Comparison of ENCODE assay signal across 10 cellular contexts in the genomic region with DNA sequence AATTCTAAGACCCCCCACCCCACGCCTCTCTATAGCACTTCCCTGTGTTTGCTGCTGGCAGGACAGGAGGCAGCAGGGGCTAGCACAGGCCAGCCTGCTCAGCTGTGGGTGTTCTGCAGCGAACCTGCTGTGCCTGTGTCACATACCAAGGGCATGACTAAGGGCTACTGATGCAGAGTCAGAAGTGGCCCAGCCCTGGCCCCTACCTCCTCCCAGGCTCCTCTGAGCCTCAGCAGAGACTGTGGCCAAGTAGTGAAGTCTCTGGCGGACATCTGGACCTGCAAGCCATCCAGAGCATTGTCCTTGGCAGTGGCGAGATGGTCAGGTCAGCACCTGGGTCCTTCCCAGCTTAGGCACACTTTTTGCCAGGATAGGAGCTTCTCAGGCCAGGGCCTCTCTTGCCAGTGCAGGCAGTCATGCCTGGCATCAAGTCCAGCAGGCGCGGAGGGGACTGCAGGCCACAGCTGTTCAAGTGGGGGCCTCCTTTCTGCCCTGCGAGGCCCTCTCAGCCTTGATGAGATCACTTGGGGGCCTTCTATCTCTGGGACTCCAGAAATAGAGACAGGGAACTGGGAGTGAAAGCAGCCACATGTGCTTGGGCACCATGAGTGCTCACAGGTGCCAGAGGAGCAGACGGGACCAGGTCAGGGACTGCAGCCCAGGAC.
DNase-seq lines count a peak whose midpoint lies in the region; ATAC-seq and TF ChIP-seq lines count a peak whose summit lies in the region.
"Had no signal": no experiment of that assay in that cellular context is flagged by ENCODE, and none has a peak within 500 bp of the region (broad histone marks: within the 10 kb centered on the region; RNA-seq: fewer than 3 reads in every experiment).

No MANE protein-coding gene starts in this region.

- intact Hi-C loops in lower lobe of right lung (cut with DNase I): no loop called here

- ATAC-seq in lower lobe of right lung: peak; percentile 28 to 57
- no peak for ATAC-seq in GM19452 (IDR thresholded peaks at IDR 0.05; ENCODE audit: unreplicated experiment)

- DNase-seq in LHCN-M2 (ENCODE audit: low read depth) (peak; percentile 36), coronary artery (ENCODE audit: low spot score) (peak; percentile 41), lower lobe of right lung (peak; percentile 39), SJCRH30 (no peak), NCI-H748 (lab: John Stamatoyannopoulos, UW; ENCODE audit: unreplicated experiment) (no peak)
- no peak for DNase-seq in stimulated activated CD4-positive, alpha-beta T cell treated with anti-CD3 and anti-CD28 coated beads, Interleukin-4, amount 100 ng/mL, for 4 hours
- DNase-seq: NCI-H526 had no signal

- no peaks in the 10 kb centered on the region for H3K36me3 ChIP-seq in BLaER1 treated with 17β-estradiol and CSF1 and Interleukin-3, amounts not matched to agents 10 nM and 100 nM
- H3K36me3 ChIP-seq in lower lobe of right lung (no peaks in the 10 kb centered on the region), SJCRH30 (no peaks in the 10 kb centered on the region)

- TF ChIP-seq CTCF in coronary artery (IDR thresholded peaks at IDR 0.05): no peak
- no peak for TF ChIP-seq CTCF in lower lobe of right lung (IDR thresholded peaks at IDR 0.05)

- H3K4me2 ChIP-seq in BLaER1 treated with 17β-estradiol and CSF1 and Interleukin-3, amounts not matched to agents 10 nM and 100 nM: peak overlapping the region; percentile 55 to 94 (median 84)

- H3K9me3 ChIP-seq in BLaER1 treated with 17β-estradiol and CSF1 and Interleukin-3, amounts not matched to agents 10 nM and 100 nM (replicated peaks in 1 of 11): peaks cover 0 to 11% (median 6%) of the 10 kb centered on the region in 11 experiments; a peak in 8 of 22 replicates
- H3K9me3 ChIP-seq in lower lobe of right lung (no peaks in the 10 kb centered on the region), SJCRH30 (replicated peaks) (no peaks in the 10 kb centered on the region)

- H4K20me1 ChIP-seq in BLaER1 treated with 17β-estradiol and CSF1 and Interleukin-3, amounts not matched to agents 10 nM and 100 nM: no peaks in the 10 kb centered on the region

- H3K4me3 ChIP-seq in BLaER1 treated with 17β-estradiol and CSF1 and Interleukin-3, amounts not matched to agents 10 nM and 100 nM: no peak overlapping the region
- H3K4me3 ChIP-seq in coronary artery (no peak overlapping the region), lower lobe of right lung (no peak overlapping the region), SJCRH30 (no peak overlapping the region)
- H3K4me3 ChIP-seq: lung had no signal

- H3K9ac ChIP-seq in BLaER1 treated with 17β-estradiol and CSF1 and Interleukin-3, amounts not matched to agents 10 nM and 100 nM: peak overlapping the region in 5 of 11 experiments; percentile 12 to 69 (median 21); a peak in 3 of 22 replicates

- peaks cover 49 to 58% (median 53%) of the 10 kb centered on the region in 10 experiments for H3K4me1 ChIP-seq in BLaER1 treated with 17β-estradiol and CSF1 and Interleukin-3, amounts not matched to agents 10 nM and 100 nM
- H3K4me1 ChIP-seq in lower lobe of right lung (no peaks in the 10 kb centered on the region), SJCRH30 (no peaks in the 10 kb centered on the region)

- no peaks in the 10 kb centered on the region for H3K27me3 ChIP-seq in BLaER1 treated with 17β-estradiol and CSF1 and Interleukin-3, amounts not matched to agents 10 nM and 100 nM
- no peaks in the 10 kb centered on the region for H3K27me3 ChIP-seq in lower lobe of right lung (ENCODE audit: low read depth)
- no peaks in the 10 kb centered on the region for H3K27me3 ChIP-seq in SJCRH30

- peak overlapping the region in 8 of 11 experiments; percentile 28 to 81 (median 75); a peak in 15 of 22 replicates for H3K27ac ChIP-seq in BLaER1 treated with 17β-estradiol and CSF1 and Interleukin-3, amounts not matched to agents 10 nM and 100 nM
- no peak overlapping the region for H3K27ac ChIP-seq in coronary artery
- no peak overlapping the region for H3K27ac ChIP-seq in lower lobe of right lung
- no peak overlapping the region for H3K27ac ChIP-seq in SJCRH30

Comparison
In these comparisons a context has a peak if more than half of its experiments do, and no peak if none do; other contexts are left out.
1. H3K27ac ChIP-seq: peak in BLaER1 treated with 17β-estradiol and CSF1 and Interleukin-3, amounts not matched to agents 10 nM and 100 nM (8 of 11); none in coronary artery (0 of 2), lower lobe of right lung (single experiment) and SJCRH30 (single experiment).
2. DNase-seq: peak in LHCN-M2 (single experiment), coronary artery (single experiment) and lower lobe of right lung (single experiment); none in SJCRH30 (0 of 2), NCI-H748 (single experiment) and stimulated activated CD4-positive, alpha-beta T cell treated with anti-CD3 and anti-CD28 coated beads, Interleukin-4, amount 100 ng/mL, for 4 hours (0 of 2).